ENCODE assay signal across 8 cellular contexts in genomic region chr11:5624489-5625278, GRCh38. TPM values are rescaled to one million over a fixed set of nuclear protein-coding genes. Genes with fewer than 3 reads are reported as not detected.
DNase-seq lines count a peak whose midpoint lies in the region; ATAC-seq and TF ChIP-seq lines count a peak whose summit lies in the region.

A gene with protein sequence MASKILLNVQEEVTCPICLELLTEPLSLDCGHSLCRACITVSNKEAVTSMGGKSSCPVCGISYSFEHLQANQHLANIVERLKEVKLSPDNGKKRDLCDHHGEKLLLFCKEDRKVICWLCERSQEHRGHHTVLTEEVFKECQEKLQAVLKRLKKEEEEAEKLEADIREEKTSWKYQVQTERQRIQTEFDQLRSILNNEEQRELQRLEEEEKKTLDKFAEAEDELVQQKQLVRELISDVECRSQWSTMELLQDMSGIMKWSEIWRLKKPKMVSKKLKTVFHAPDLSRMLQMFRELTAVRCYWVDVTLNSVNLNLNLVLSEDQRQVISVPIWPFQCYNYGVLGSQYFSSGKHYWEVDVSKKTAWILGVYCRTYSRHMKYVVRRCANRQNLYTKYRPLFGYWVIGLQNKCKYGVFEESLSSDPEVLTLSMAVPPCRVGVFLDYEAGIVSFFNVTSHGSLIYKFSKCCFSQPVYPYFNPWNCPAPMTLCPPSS (plus strand): TSS chr11:5625001. CDS start chr11:5632332, 7,331 bp downstream.

- ATAC-seq in GM18519 (IDR thresholded peaks at IDR 0.05; ENCODE audit: low FRiP score, unreplicated experiment) (peak; percentile 99), HG02885 (IDR thresholded peaks at IDR 0.05; ENCODE audit: poor library complexity, unreplicated experiment) (peak; percentile 96)
- peak; percentile 96 to 98 for ATAC-seq in activated T-cell treated with anti-CD3 and anti-CD28 coated beads, Interleukin-2, amount 50 U/mL, for 4 hours

- WGBS in suprapubic skin = 13% methylated on average over 7 of the region's 7 CpGs

- peak within 1 kb of the TSS; percentile 35; the same call in 1 of the 2 replicates for H2AFZ ChIP-seq in OCI-LY1 (ENCODE audit: low read length)

- TF ChIP-seq CTCF in OCI-LY1 (IDR thresholded peaks at IDR 0.05; ENCODE audit: low read length) = no peak
- TF ChIP-seq CTCF in fibroblast of mammary gland (conservative IDR thresholded peaks at IDR 0.05; ENCODE audit: control insufficient read depth, insufficient read depth, low read depth, low read length) = no peak
- TF ChIP-seq CTCF in nephron progenitor cell (IDR thresholded peaks at IDR 0.05) = no peak
- no peak for TF ChIP-seq CTCF in suprapubic skin (IDR thresholded peaks at IDR 0.05)

- H3K79me2 ChIP-seq in OCI-LY1 (ENCODE audit: insufficient read depth, low read length) = no peaks in the 10 kb centered on the region

- H3K9me3 Mint-ChIP-seq in activated T-cell treated with anti-CD3 and anti-CD28 coated beads, Interleukin-2, amount 50 U/mL, for 4 hours = no peaks in the 10 kb centered on the region
- H3K9me3 Mint-ChIP-seq in nephron progenitor cell = no peaks in the 10 kb centered on the region

- TF ChIP-seq EP300 in suprapubic skin (IDR thresholded peaks at IDR 0.05) = no peak

- peak within 1 kb of the TSS; percentile 85 for H3K4me2 ChIP-seq in OCI-LY1 (ENCODE audit: low read length)

- no peaks in the 10 kb centered on the region for H4K20me1 ChIP-seq in OCI-LY1 (ENCODE audit: insufficient read depth, low read length)

- H3K9ac ChIP-seq in OCI-LY1 (ENCODE audit: low read length) = peak within 1 kb of the TSS; percentile 79

- H3K27me3 ChIP-seq in OCI-LY1 (ENCODE audit: insufficient read depth, low read length) (no peaks in the 10 kb centered on the region), suprapubic skin (no peaks in the 10 kb centered on the region)

- H3K4me3 Mint-ChIP-seq in activated T-cell treated with anti-CD3 and anti-CD28 coated beads, Interleukin-2, amount 50 U/mL, for 4 hours = peak within 1 kb of the TSS; percentile 86
- peak within 1 kb of the TSS; percentile 68 for H3K4me3 Mint-ChIP-seq in nephron progenitor cell

- no peaks in the 10 kb centered on the region for H3F3A ChIP-seq in OCI-LY1 (ENCODE audit: insufficient read depth, low read length)

- H3K27ac ChIP-seq in OCI-LY1 (ENCODE audit: low read depth, low read length, poor library complexity, severe bottlenecking) = peak within 1 kb of the TSS; percentile 31
- peak within 1 kb of the TSS; percentile 75 for H3K27ac ChIP-seq in suprapubic skin

- no peaks in the 10 kb centered on the region for H3K27me3 Mint-ChIP-seq in activated T-cell treated with anti-CD3 and anti-CD28 coated beads, Interleukin-2, amount 50 U/mL, for 4 hours (ENCODE audit: low read depth)
- H3K27me3 Mint-ChIP-seq in nephron progenitor cell (ENCODE audit: low read depth, poor library complexity) = peaks cover 7% of the 10 kb centered on the region

- H3K4me1 ChIP-seq in OCI-LY1 (ENCODE audit: insufficient read depth, low read length, severe bottlenecking) = peaks cover 20% of the 10 kb centered on the region
- H3K4me1 ChIP-seq in suprapubic skin = peaks cover 42% of the 10 kb centered on the region

- no peak for TF ChIP-seq POLR2A in suprapubic skin (IDR thresholded peaks at IDR 0.05)

- peak; percentile 44 for DNase-seq in activated T-cell treated with anti-CD3 and anti-CD28 coated beads, Interleukin-2, amount 50 U/mL, for 4 hours
- peak; percentile 64 for DNase-seq in fibroblast of mammary gland (ENCODE audit: low read depth)
- peak; percentile 11 for DNase-seq in nephron progenitor cell
- DNase-seq in suprapubic skin (ENCODE audit: low spot score in 2 of 2) = no peak
- DNase-seq in NCI-H2107 treated with DMSO at 0.1 percent for 48 hours (lab: John Stamatoyannopoulos, UW; ENCODE audit: unreplicated experiment) = no peak

- peaks cover 54% of the 10 kb centered on the region for H3K4me1 Mint-ChIP-seq in activated T-cell treated with anti-CD3 and anti-CD28 coated beads, Interleukin-2, amount 50 U/mL, for 4 hours (ENCODE audit: low read depth)
- peaks cover 32% of the 10 kb centered on the region for H3K4me1 Mint-ChIP-seq in nephron progenitor cell

- H3K36me3 Mint-ChIP-seq in activated T-cell treated with anti-CD3 and anti-CD28 coated beads, Interleukin-2, amount 50 U/mL, for 4 hours (ENCODE audit: insufficient read depth) = peaks cover 6% of the 10 kb centered on the region
- no peaks in the 10 kb centered on the region for H3K36me3 Mint-ChIP-seq in nephron progenitor cell (ENCODE audit: low read depth)

- H3K9me3 ChIP-seq in OCI-LY1 (ENCODE audit: low read length) = no peaks in the 10 kb centered on the region
- no peaks in the 10 kb centered on the region for H3K9me3 ChIP-seq in suprapubic skin

- H3K36me3 ChIP-seq in OCI-LY1 (ENCODE audit: insufficient read depth, low read length) (no peaks in the 10 kb centered on the region), suprapubic skin (no peaks in the 10 kb centered on the region)

- no peaks in the 10 kb centered on the region for H3K9me2 ChIP-seq in OCI-LY1 (ENCODE audit: low read depth, low read length)

- H3K4me3 ChIP-seq in OCI-LY1 (ENCODE audit: low read depth, low read length, poor library complexity, severe bottlenecking) (peak within 1 kb of the TSS; percentile 85), fibroblast of mammary gland (ENCODE audit: control insufficient read depth, low read depth, low read length) (peak within 1 kb of the TSS; percentile 66), suprapubic skin (peak within 1 kb of the TSS; percentile 61)

- H3K27ac Mint-ChIP-seq in nephron progenitor cell = peak within 1 kb of the TSS; percentile 36

RNA-seq across cellular contexts. Expression of the gene that starts here (rescaled TPM):
- total RNA-seq in activated T-cell treated with anti-CD3 and anti-CD28 coated beads, Interleukin-2, amount 50 U/mL, for 4 hours = 1 to 10 TPM; 1.2 to 2.4 (median 1.6) TPM
- total RNA-seq in suprapubic skin = 1 to 10 TPM; 5.0 to 8.4 (median 7.2) TPM

Comparison
In these comparisons a context has a peak if more than half of its experiments do, and no peak if none do; other contexts are left out.
1. DNase-seq: peak in activated T-cell treated with anti-CD3 and anti-CD28 coated beads, Interleukin-2, amount 50 U/mL, for 4 hours (single experiment), fibroblast of mammary gland (single experiment) and nephron progenitor cell (single experiment); none in suprapubic skin (0 of 2) and NCI-H2107 treated with DMSO at 0.1 percent for 48 hours (single experiment).
2. Peak in every context shown above with its lines, with median percentiles within 50 percentile points of each other: ATAC-seq and H3K4me3 ChIP-seq.